ENCODE assay signal across 1 cellular context in the genomic region with DNA sequence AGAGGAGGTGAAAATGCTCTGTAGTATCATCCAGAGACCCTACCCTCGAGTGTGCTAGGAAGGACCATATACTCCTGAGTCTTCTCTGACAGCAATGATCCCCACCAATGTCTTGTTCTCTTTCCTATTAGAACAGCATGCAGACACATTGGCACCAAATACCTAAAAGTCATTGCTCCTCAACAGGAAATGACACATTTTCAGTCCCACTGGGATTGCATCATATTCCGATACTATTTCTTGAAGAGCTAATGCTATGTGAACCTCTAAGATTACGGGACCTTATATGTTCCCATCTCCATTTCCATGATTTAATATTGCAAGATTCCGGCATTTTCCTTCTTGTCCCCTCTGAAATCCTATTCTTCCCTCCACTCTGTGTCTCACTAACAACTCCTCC.
TF ChIP-seq lines count a peak whose summit lies in the region.

No MANE protein-coding gene starts in this region.

TF ChIP-seq in GM23338, 12 proteins besides CTCF, POLR2A, EP300 and RAD21 (continued from another document):
- TF ChIP-seq, protein P1, sequence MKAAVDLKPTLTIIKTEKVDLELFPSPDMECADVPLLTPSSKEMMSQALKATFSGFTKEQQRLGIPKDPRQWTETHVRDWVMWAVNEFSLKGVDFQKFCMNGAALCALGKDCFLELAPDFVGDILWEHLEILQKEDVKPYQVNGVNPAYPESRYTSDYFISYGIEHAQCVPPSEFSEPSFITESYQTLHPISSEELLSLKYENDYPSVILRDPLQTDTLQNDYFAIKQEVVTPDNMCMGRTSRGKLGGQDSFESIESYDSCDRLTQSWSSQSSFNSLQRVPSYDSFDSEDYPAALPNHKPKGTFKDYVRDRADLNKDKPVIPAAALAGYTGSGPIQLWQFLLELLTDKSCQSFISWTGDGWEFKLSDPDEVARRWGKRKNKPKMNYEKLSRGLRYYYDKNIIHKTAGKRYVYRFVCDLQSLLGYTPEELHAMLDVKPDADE (IDR thresholded peaks at IDR 0.05), result no peak
- TF ChIP-seq ZNF331 (CRISPR knock-in tag; IDR thresholded peaks at IDR 0.05; ENCODE audit: low read depth) (no peak), EZH2phosphoT487 (IDR thresholded peaks at IDR 0.05; ENCODE audit: unreplicated experiment) (no peak), JUNB (IDR thresholded peaks at IDR 0.05; ENCODE audit: unreplicated experiment) (no peak), EZH2 (IDR thresholded peaks at IDR 0.05; ENCODE audit: low read depth, unreplicated experiment) (no peak), CREB1 (CRISPR knock-in tag; IDR thresholded peaks at IDR 0.05; ENCODE audit: low read depth) (no peak), STAT1 (IDR thresholded peaks at IDR 0.05; ENCODE audit: unreplicated experiment) (no peak), ZNF114 (CRISPR knock-in tag; IDR thresholded peaks at IDR 0.05) (no peak), POLR2AphosphoS5 (IDR thresholded peaks at IDR 0.05; ENCODE audit: low read depth) (no peak)
- TF ChIP-seq, protein P2, sequence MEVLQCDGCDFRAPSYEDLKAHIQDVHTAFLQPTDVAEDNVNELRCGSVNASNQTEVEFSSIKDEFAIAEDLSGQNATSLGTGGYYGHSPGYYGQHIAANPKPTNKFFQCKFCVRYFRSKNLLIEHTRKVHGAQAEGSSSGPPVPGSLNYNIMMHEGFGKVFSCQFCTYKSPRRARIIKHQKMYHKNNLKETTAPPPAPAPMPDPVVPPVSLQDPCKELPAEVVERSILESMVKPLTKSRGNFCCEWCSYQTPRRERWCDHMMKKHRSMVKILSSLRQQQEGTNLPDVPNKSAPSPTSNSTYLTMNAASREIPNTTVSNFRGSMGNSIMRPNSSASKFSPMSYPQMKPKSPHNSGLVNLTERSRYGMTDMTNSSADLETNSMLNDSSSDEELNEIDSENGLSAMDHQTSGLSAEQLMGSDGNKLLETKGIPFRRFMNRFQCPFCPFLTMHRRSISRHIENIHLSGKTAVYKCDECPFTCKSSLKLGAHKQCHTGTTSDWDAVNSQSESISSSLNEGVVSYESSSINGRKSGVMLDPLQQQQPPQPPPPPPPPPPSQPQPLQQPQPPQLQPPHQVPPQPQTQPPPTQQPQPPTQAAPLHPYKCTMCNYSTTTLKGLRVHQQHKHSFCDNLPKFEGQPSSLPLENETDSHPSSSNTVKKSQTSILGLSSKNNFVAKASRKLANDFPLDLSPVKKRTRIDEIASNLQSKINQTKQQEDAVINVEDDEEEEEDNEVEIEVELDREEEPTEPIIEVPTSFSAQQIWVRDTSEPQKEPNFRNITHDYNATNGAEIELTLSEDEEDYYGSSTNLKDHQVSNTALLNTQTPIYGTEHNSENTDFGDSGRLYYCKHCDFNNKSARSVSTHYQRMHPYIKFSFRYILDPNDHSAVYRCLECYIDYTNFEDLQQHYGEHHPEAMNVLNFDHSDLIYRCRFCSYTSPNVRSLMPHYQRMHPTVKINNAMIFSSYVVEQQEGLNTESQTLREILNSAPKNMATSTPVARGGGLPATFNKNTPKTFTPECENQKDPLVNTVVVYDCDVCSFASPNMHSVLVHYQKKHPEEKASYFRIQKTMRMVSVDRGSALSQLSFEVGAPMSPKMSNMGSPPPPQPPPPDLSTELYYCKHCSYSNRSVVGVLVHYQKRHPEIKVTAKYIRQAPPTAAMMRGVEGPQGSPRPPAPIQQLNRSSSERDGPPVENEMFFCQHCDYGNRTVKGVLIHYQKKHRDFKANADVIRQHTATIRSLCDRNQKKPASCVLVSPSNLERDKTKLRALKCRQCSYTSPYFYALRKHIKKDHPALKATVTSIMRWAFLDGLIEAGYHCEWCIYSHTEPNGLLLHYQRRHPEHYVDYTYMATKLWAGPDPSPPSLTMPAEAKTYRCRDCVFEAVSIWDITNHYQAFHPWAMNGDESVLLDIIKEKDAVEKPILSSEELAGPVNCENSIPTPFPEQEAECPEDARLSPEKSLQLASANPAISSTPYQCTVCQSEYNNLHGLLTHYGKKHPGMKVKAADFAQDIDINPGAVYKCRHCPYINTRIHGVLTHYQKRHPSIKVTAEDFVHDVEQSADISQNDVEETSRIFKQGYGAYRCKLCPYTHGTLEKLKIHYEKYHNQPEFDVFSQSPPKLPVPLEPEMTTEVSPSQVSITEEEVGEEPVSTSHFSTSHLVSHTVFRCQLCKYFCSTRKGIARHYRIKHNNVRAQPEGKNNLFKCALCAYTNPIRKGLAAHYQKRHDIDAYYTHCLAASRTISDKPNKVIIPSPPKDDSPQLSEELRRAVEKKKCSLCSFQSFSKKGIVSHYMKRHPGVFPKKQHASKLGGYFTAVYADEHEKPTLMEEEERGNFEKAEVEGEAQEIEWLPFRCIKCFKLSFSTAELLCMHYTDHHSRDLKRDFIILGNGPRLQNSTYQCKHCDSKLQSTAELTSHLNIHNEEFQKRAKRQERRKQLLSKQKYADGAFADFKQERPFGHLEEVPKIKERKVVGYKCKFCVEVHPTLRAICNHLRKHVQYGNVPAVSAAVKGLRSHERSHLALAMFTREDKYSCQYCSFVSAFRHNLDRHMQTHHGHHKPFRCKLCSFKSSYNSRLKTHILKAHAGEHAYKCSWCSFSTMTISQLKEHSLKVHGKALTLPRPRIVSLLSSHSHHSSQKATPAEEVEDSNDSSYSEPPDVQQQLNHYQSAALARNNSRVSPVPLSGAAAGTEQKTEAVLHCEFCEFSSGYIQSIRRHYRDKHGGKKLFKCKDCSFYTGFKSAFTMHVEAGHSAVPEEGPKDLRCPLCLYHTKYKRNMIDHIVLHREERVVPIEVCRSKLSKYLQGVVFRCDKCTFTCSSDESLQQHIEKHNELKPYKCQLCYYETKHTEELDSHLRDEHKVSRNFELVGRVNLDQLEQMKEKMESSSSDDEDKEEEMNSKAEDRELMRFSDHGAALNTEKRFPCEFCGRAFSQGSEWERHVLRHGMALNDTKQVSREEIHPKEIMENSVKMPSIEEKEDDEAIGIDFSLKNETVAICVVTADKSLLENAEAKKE (CRISPR knock-in tag; IDR thresholded peaks at IDR 0.05), result no peak
- TF ChIP-seq, protein P3, sequence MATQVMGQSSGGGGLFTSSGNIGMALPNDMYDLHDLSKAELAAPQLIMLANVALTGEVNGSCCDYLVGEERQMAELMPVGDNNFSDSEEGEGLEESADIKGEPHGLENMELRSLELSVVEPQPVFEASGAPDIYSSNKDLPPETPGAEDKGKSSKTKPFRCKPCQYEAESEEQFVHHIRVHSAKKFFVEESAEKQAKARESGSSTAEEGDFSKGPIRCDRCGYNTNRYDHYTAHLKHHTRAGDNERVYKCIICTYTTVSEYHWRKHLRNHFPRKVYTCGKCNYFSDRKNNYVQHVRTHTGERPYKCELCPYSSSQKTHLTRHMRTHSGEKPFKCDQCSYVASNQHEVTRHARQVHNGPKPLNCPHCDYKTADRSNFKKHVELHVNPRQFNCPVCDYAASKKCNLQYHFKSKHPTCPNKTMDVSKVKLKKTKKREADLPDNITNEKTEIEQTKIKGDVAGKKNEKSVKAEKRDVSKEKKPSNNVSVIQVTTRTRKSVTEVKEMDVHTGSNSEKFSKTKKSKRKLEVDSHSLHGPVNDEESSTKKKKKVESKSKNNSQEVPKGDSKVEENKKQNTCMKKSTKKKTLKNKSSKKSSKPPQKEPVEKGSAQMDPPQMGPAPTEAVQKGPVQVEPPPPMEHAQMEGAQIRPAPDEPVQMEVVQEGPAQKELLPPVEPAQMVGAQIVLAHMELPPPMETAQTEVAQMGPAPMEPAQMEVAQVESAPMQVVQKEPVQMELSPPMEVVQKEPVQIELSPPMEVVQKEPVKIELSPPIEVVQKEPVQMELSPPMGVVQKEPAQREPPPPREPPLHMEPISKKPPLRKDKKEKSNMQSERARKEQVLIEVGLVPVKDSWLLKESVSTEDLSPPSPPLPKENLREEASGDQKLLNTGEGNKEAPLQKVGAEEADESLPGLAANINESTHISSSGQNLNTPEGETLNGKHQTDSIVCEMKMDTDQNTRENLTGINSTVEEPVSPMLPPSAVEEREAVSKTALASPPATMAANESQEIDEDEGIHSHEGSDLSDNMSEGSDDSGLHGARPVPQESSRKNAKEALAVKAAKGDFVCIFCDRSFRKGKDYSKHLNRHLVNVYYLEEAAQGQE (IDR thresholded peaks at IDR 0.05; ENCODE audit: unreplicated experiment), result no peak
TF ChIP-seq in GM23338: peak in this region for 0.
